19 cellular contexts compared by ENCODE assay signal in the genomic region with DNA sequence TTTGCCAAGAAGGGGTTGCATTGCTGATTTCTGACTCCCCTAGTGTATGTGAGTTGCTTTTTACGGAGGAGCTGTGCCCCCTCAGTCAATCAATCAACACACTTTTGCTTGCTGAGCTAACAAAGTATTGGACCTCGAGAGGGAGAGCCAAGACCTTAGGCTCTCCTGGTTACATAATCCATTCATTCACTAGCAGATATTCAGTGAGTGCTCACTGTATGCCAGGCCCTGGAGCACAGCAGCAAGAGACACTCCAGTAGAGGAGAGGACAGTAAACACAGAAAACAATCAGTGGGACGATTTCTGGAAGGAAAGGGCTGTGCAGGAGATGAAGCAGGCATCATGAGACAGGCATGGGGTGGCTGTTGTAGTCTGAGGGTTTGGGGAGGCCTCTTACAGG. TPM values are rescaled to one million over a fixed set of nuclear protein-coding genes. Genes with fewer than 3 reads are reported as not detected.
"Had no signal": no experiment of that assay in that cellular context is flagged by ENCODE, and none has a peak within 500 bp of the region (broad histone marks: within the 10 kb centered on the region; RNA-seq: fewer than 3 reads in every experiment).

No MANE protein-coding gene starts in this region.

- H3K4me1 ChIP-seq: breast epithelium, vagina had no signal

- FAIRE-seq: astrocyte, TTC549 had no signal

- DNase-seq: activated CD4-positive, alpha-beta T cell treated with anti-CD3 and anti-CD28 coated beads, Interleukin-2, amount 50 U/mL, for 48 hours; activated gamma-delta T cell; effector CD8-positive, alpha-beta T cell; ovary; stimulated activated naive CD4-positive, alpha-beta T cell; substantia nigra had no signal

- H3K36me3 ChIP-seq: breast epithelium, gastroesophageal sphincter, ovary, tibial nerve, vagina had no signal

- H3K27ac Mint-ChIP-seq: activated naive CD4-positive, alpha-beta T cell treated with anti-CD3 and anti-CD28 coated beads, Interleukin-2, amount 50 U/mL, for 24 hours; dendritic cell treated with granulocyte-macrophage colony-stimulating factor and Interleukin-4, amounts not matched to agents 40 ng/mL and 50 ng/mL, for 4 days; mesothelial cell of epicardium; T-helper 2 cell treated with Interferon-gamma antibody and Interleukin-4, amounts not matched to agents 5 μg/mL and 100 μg/mL, for 36 hours had no signal

- H3K36me3 Mint-ChIP-seq: activated naive CD4-positive, alpha-beta T cell treated with anti-CD3 and anti-CD28 coated beads, Interleukin-2, amount 50 U/mL, for 24 hours; mesothelial cell of epicardium had no signal

- H3K4me1 Mint-ChIP-seq: activated naive CD4-positive, alpha-beta T cell treated with anti-CD3 and anti-CD28 coated beads, Interleukin-2, amount 50 U/mL, for 24 hours; mesothelial cell of epicardium had no signal

- H3K9me3 ChIP-seq: breast epithelium, gastroesophageal sphincter, ovary, tibial nerve, vagina had no signal

- H3K4me3 ChIP-seq: breast epithelium, gastroesophageal sphincter, hepatocyte, ovary, tibial nerve, vagina had no signal

- H3K27ac ChIP-seq: breast epithelium, gastroesophageal sphincter, hepatocyte, ovary, vagina had no signal

- ATAC-seq: esophagus mucosa had no signal

- H3K9me3 Mint-ChIP-seq: activated naive CD4-positive, alpha-beta T cell treated with anti-CD3 and anti-CD28 coated beads, Interleukin-2, amount 50 U/mL, for 24 hours; dendritic cell treated with granulocyte-macrophage colony-stimulating factor and Interleukin-4, amounts not matched to agents 40 ng/mL and 50 ng/mL, for 4 days; mesothelial cell of epicardium; T-helper 2 cell treated with Interferon-gamma antibody and Interleukin-4, amounts not matched to agents 5 μg/mL and 100 μg/mL, for 36 hours had no signal

- H3K4me3 Mint-ChIP-seq: activated naive CD4-positive, alpha-beta T cell treated with anti-CD3 and anti-CD28 coated beads, Interleukin-2, amount 50 U/mL, for 24 hours; dendritic cell treated with granulocyte-macrophage colony-stimulating factor and Interleukin-4, amounts not matched to agents 40 ng/mL and 50 ng/mL, for 4 days; mesothelial cell of epicardium; T-helper 2 cell treated with Interferon-gamma antibody and Interleukin-4, amounts not matched to agents 5 μg/mL and 100 μg/mL, for 36 hours had no signal

- H3K27me3 Mint-ChIP-seq: activated naive CD4-positive, alpha-beta T cell treated with anti-CD3 and anti-CD28 coated beads, Interleukin-2, amount 50 U/mL, for 24 hours had no signal

- H3K27me3 ChIP-seq: breast epithelium, gastroesophageal sphincter, hepatocyte, ovary, tibial nerve, vagina had no signal

RNA-seq across cellular contexts. Expression of a gene that starts 18.0 kb away (rescaled TPM):
- total RNA-seq: esophagus mucosa, lung microvascular endothelial cell had no signal
